In genomic region chr7:80429186-80429585, GRCh38 we compare ENCODE assay signal across 13 cellular contexts.
"Had no signal": no experiment of that assay in that cellular context is flagged by ENCODE, and none has a peak within 500 bp of the region (broad histone marks: within the 10 kb centered on the region; RNA-seq: fewer than 3 reads in every experiment).

No MANE protein-coding gene starts in this region.

- H3K9me3 Mint-ChIP-seq: activated naive CD8-positive, alpha-beta T cell treated with anti-CD3 and anti-CD28 coated beads, Interleukin-2, amount 10 ng/mL, durations not matched to agents 7 days and 5 days had no signal

- H3K9me3 ChIP-seq: body of pancreas had no signal

- H3K4me1 ChIP-seq: body of pancreas had no signal

- H3K27ac Mint-ChIP-seq: activated CD8-positive, alpha-beta T cell treated with anti-CD3 and anti-CD28 coated beads, Interleukin-2, amount 10 ng/mL, durations not matched to agents 7 days and 5 days; activated naive CD8-positive, alpha-beta T cell treated with anti-CD3 and anti-CD28 coated beads, Interleukin-2, amount 10 ng/mL, durations not matched to agents 7 days and 5 days had no signal

- DNase-seq: activated CD4-positive, CD25-positive, alpha-beta regulatory T cell; activated CD8-positive, alpha-beta memory T cell treated with anti-CD3 and anti-CD28 coated beads, Interleukin-2, amount 50 U/mL, for 48 hours; activated CD8-positive, alpha-beta T cell treated with anti-CD3 and anti-CD28 coated beads, Interleukin-2, amount 10 ng/mL, durations not matched to agents 7 days and 5 days; activated naive CD4-positive, alpha-beta T cell treated with anti-CD3 and anti-CD28 coated beads, Interleukin-2, amount 50 U/mL, for 16 hours; activated naive CD8-positive, alpha-beta T cell treated with anti-CD3 and anti-CD28 coated beads, Interleukin-2, amount 10 ng/mL, durations not matched to agents 7 days and 5 days; activated T-cell treated with anti-CD3 and anti-CD28 coated beads, Interleukin-2, amount 50 U/mL, for 1 hour; aorta; KG1; NCI-H524 treated with DMSO at 0.1 percent for 48 hours; T-helper 1 cell had no signal

- H3K4me1 Mint-ChIP-seq: activated naive CD8-positive, alpha-beta T cell treated with anti-CD3 and anti-CD28 coated beads, Interleukin-2, amount 10 ng/mL, durations not matched to agents 7 days and 5 days; central memory CD8-positive, alpha-beta T cell had no signal

- ATAC-seq: activated CD8-positive, alpha-beta T cell treated with anti-CD3 and anti-CD28 coated beads, Interleukin-2, amount 10 ng/mL, durations not matched to agents 7 days and 5 days had no signal

- H3K4me3 ChIP-seq: body of pancreas had no signal

- H3K27me3 Mint-ChIP-seq: central memory CD8-positive, alpha-beta T cell had no signal

- H3K36me3 Mint-ChIP-seq: activated naive CD8-positive, alpha-beta T cell treated with anti-CD3 and anti-CD28 coated beads, Interleukin-2, amount 10 ng/mL, durations not matched to agents 7 days and 5 days had no signal

- H3K27ac ChIP-seq: body of pancreas, VCaP had no signal

- H3K4me3 Mint-ChIP-seq: activated CD8-positive, alpha-beta T cell treated with anti-CD3 and anti-CD28 coated beads, Interleukin-2, amount 10 ng/mL, durations not matched to agents 7 days and 5 days; activated naive CD8-positive, alpha-beta T cell treated with anti-CD3 and anti-CD28 coated beads, Interleukin-2, amount 10 ng/mL, durations not matched to agents 7 days and 5 days; central memory CD8-positive, alpha-beta T cell had no signal

- H3K27me3 ChIP-seq: body of pancreas had no signal
